8 cellular contexts compared by ENCODE assay signal in genomic region chr12:4539167-4539870, GRCh38. TPM values are rescaled to one million over a fixed set of nuclear protein-coding genes. Genes with fewer than 3 reads are reported as not detected.
DNase-seq lines count a peak whose midpoint lies in the region; ATAC-seq and TF ChIP-seq lines count a peak whose summit lies in the region.

No MANE protein-coding gene starts in this region.

- H4K91ac ChIP-seq in IMR-90 (ENCODE audit: insufficient read depth, low read depth, low read length): 0 out of 2 replicates have a peak overlapping the region, but pooled peaks have one; percentile 14

- intact Hi-C loops in IMR-90 (cut with micrococcal nuclease): loop anchor here (5.0 kb wide), 3 partner anchors 108 to 218 kb away; partner anchors contain the start of genes AKAP3, NDUFA9 and TIGAR
- intact Hi-C loops in MCF 10A (cut with micrococcal nuclease): no loop called here

- H2BK120ac ChIP-seq in IMR-90 (ENCODE audit: low read depth, low read length): no peak overlapping the region

- TF ChIP-seq RAD21 in IMR-90 (IDR thresholded peaks at IDR 0.05; ENCODE audit: low read length): no peak

- H3K4ac ChIP-seq in IMR-90 (ENCODE audit: low read depth, low read length): peak overlapping the region; percentile 85

- H3K79me1 ChIP-seq in IMR-90 (ENCODE audit: low read depth in 1 of 2, low read length in 2 of 2): peaks cover 13 to 29% of the 10 kb centered on the region in 2 experiments

- peak overlapping the region; percentile 99 for H3K27ac Mint-ChIP-seq in MCF 10A (ENCODE audit: low read depth, unreplicated experiment)

- peak overlapping the region; percentile 100 for H3K4me3 Mint-ChIP-seq in MCF 10A (ENCODE audit: unreplicated experiment)

- no peak for TF ChIP-seq POLR2A in IMR-90 (IDR thresholded peaks at IDR 0.05; ENCODE audit: low read depth, low read length)

- H3K4me1 ChIP-seq in IMR-90 (ENCODE audit: control insufficient read depth, insufficient read depth, low read length) (no peaks in the 10 kb centered on the region), mucosa of stomach (ENCODE audit: control insufficient read depth, insufficient read depth, low read length) (no peaks in the 10 kb centered on the region)

- no peaks in the 10 kb centered on the region for H3K9me3 ChIP-seq in AG04450 (ENCODE audit: control insufficient read depth, insufficient read depth, low read length)
- H3K9me3 ChIP-seq in IMR-90 (ENCODE audit: control insufficient read depth, insufficient read depth, low read length): no peaks in the 10 kb centered on the region
- no peaks in the 10 kb centered on the region for H3K9me3 ChIP-seq in mucosa of stomach (ENCODE audit: control insufficient read depth, low read length)

- H3K18ac ChIP-seq in IMR-90 (ENCODE audit: low read depth, low read length): no peak overlapping the region

- peak overlapping the region; percentile 13 to 79; a peak in 3 of 4 replicates for H4K8ac ChIP-seq in IMR-90 (ENCODE audit: low read depth in 2 of 2, low read length in 2 of 2)

- no peak overlapping the region for H3K14ac ChIP-seq in IMR-90 (replicated peaks; ENCODE audit: low read depth, low read length)

- no peak overlapping the region for H2AK5ac ChIP-seq in IMR-90 (ENCODE audit: low read depth, low read length)

- DNase-seq in AG04450 (ENCODE audit: low read depth, low spot score) (no peak), IMR-90 (no peak), MCF 10A (ENCODE audit: unreplicated experiment) (peak; percentile 1), cerebellum (ENCODE audit: low spot score) (no peak), CD1c-positive myeloid dendritic cell (ENCODE audit: extremely low spot score) (no peak)
- DNase-seq in stimulated activated naive CD4-positive, alpha-beta T cell (lab: John Stamatoyannopoulos, UW): no peak

- no peaks in the 10 kb centered on the region for H4K20me1 ChIP-seq in IMR-90 (ENCODE audit: insufficient read depth, low read length)

- no peaks in the 10 kb centered on the region for H3K27me3 ChIP-seq in AG04450 (ENCODE audit: control insufficient read depth, insufficient read depth, low read length)
- no peaks in the 10 kb centered on the region for H3K27me3 ChIP-seq in IMR-90 (ENCODE audit: control insufficient read depth, insufficient read depth, low read length)
- no peaks in the 10 kb centered on the region for H3K27me3 ChIP-seq in mucosa of stomach (ENCODE audit: control insufficient read depth, insufficient read depth, low read length)

- POLR2A ChIA-PET in AG04450 (lab: Yijun Ruan, JAX): no interaction called here
- POLR2A ChIA-PET in IMR-90 (lab: Charles Lee; ENCODE audit: unreplicated experiment): no interaction called here
- POLR2A ChIA-PET in MCF 10A (lab: Yijun Ruan, JAX): interaction anchor here (0.6 to 2.0 kb wide), 3 partner anchors 54 to 1319 kb away, joined by 3 to 11 read pairs (median 3); partner anchors contain the start of genes AKAP3 and NDUFA9

- no peak overlapping the region for H2BK20ac ChIP-seq in IMR-90 (ENCODE audit: low read depth, low read length)

- H3K23ac ChIP-seq in IMR-90 (ENCODE audit: low read depth, low read length): peak overlapping the region; percentile 66; the same call in 1 of the 2 replicates

- no peaks in the 10 kb centered on the region for H3K9me3 Mint-ChIP-seq in MCF 10A (ENCODE audit: unreplicated experiment)

- ATAC-seq in IMR-90 (ENCODE audit: low read depth): no peak
- no peak for ATAC-seq in HG03039 (IDR thresholded peaks at IDR 0.05; ENCODE audit: unreplicated experiment)

- no peak overlapping the region for H2BK5ac ChIP-seq in IMR-90 (ENCODE audit: low read depth, low read length, poor library complexity, severe bottlenecking)

- peak overlapping the region; percentile 95 for H3K4me3 ChIP-seq in AG04450 (ENCODE audit: low read depth, low read length)
- H3K4me3 ChIP-seq in IMR-90 (ENCODE audit: insufficient read depth, low read depth, low read length): peak overlapping the region; percentile 97
- peak overlapping the region; percentile 33 for H3K4me3 ChIP-seq in mucosa of stomach (ENCODE audit: low read length)

- H3K9me1 ChIP-seq in IMR-90 (ENCODE audit: insufficient read depth, low read length): no peaks in the 10 kb centered on the region

- H2AFZ ChIP-seq in IMR-90 (replicated peaks; ENCODE audit: low read length, poor library complexity): peak overlapping the region; percentile 99

- dilution Hi-C loops in IMR-90 (cut with HindIII; ENCODE audit: low sequenced_read_pairs, unreplicated experiment): no loop called here

- no peaks in the 10 kb centered on the region; the same call in 1 of the 2 replicates for H3K36me3 ChIP-seq in IMR-90 (ENCODE audit: control insufficient read depth, insufficient read depth, low read length)
- H3K36me3 ChIP-seq in mucosa of stomach (ENCODE audit: control insufficient read depth, insufficient read depth, low read length): no peaks in the 10 kb centered on the region

- H3K56ac ChIP-seq in IMR-90 (ENCODE audit: extremely low read depth, insufficient read depth, low read length): peak overlapping the region; percentile 81

- no peak overlapping the region for H4K5ac ChIP-seq in IMR-90 (ENCODE audit: low read depth, low read length)

- H3K4me1 Mint-ChIP-seq in MCF 10A (ENCODE audit: insufficient read depth, unreplicated experiment): peaks cover 23% of the 10 kb centered on the region

- H2AK9ac ChIP-seq in IMR-90 (replicated peaks; ENCODE audit: low read depth, low read length, poor library complexity): no peak overlapping the region

- in situ Hi-C loops in IMR-90 (cut with MboI; ENCODE audit: low sequenced_read_pairs): no loop called here

- no CpG with 5 or more reads among the region's 16 CpGs for WGBS in IMR-90 (ENCODE audit: extremely low coverage in 2 of 2, insufficient read length in 1 of 2), 2 experiments

- peak overlapping the region; percentile 62 for H3K9ac ChIP-seq in IMR-90 (ENCODE audit: low read depth, low read length)
- H3K9ac ChIP-seq in mucosa of stomach (ENCODE audit: low read length): peak overlapping the region; percentile 89

- BruUV-seq in IMR-90 (replicated peaks; lab: Mats Ljungman, UMichigan): no TSS peak
- BruUV-seq in MCF 10A (replicated peaks; lab: Mats Ljungman, UMichigan): TSS peak; percentile 76

- no peaks in the 10 kb centered on the region for H3K36me3 Mint-ChIP-seq in MCF 10A (ENCODE audit: insufficient read depth, unreplicated experiment)

- no peak overlapping the region for H3K27ac ChIP-seq in AG04450 (ENCODE audit: low read depth, low read length)
- H3K27ac ChIP-seq in IMR-90 (ENCODE audit: insufficient read depth, low read length): peak overlapping the region; percentile 24; the same call in 1 of the 2 replicates

- TF ChIP-seq CTCF in AG04450 (IDR thresholded peaks at IDR 0.05; ENCODE audit: low read depth, low read length): no peak
- TF ChIP-seq CTCF in IMR-90 (conservative IDR thresholded peaks at IDR 0.05; ENCODE audit: low read depth, low read length): no peak
- no peak for TF ChIP-seq CTCF in MCF 10A (IDR thresholded peaks at IDR 0.05; ENCODE audit: unreplicated experiment)

- H3K27me3 Mint-ChIP-seq in MCF 10A (ENCODE audit: insufficient read depth, unreplicated experiment): no peaks in the 10 kb centered on the region

- no peak overlapping the region for H2BK15ac ChIP-seq in IMR-90 (ENCODE audit: low read depth, low read length)

- CTCF ChIA-PET in AG04450 (lab: Charles Lee): no interaction called here
- CTCF ChIA-PET in IMR-90 (lab: Yijun Ruan, JAX): no interaction called here
- CTCF ChIA-PET in MCF 10A (lab: Yijun Ruan, JAX): interaction anchor here (0.7 kb wide), 1 partner anchor 149 kb away, joined by 4 read pairs; no protein-coding TSS in a partner anchor

- peak overlapping the region; percentile 75 for H3K4me2 ChIP-seq in IMR-90 (ENCODE audit: low read depth, low read length)

TF ChIP-seq in IMR-90, 13 proteins besides CTCF, POLR2A, EP300 and RAD21 (continues in another document):
- TF ChIP-seq BHLHE40 (IDR thresholded peaks at IDR 0.05; ENCODE audit: low read depth, low read length): no peak
- no peak for TF ChIP-seq SMC3 (IDR thresholded peaks at IDR 0.05; ENCODE audit: low read depth, low read length)
- TF ChIP-seq ELK1 (IDR thresholded peaks at IDR 0.05; ENCODE audit: borderline replicate concordance, low read depth, low read length): no peak
- TF ChIP-seq, protein P1, sequence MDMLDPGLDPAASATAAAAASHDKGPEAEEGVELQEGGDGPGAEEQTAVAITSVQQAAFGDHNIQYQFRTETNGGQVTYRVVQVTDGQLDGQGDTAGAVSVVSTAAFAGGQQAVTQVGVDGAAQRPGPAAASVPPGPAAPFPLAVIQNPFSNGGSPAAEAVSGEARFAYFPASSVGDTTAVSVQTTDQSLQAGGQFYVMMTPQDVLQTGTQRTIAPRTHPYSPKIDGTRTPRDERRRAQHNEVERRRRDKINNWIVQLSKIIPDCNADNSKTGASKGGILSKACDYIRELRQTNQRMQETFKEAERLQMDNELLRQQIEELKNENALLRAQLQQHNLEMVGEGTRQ (IDR thresholded peaks at IDR 0.05; ENCODE audit: low read depth, low read length): no peak
- no peak for TF ChIP-seq MAZ (IDR thresholded peaks at IDR 0.05; ENCODE audit: borderline replicate concordance, low read depth, low read length)
- no peak for TF ChIP-seq CHD1 (IDR thresholded peaks at IDR 0.05; ENCODE audit: low read depth, low read length)
- no peak for TF ChIP-seq MXI1 (IDR thresholded peaks at IDR 0.05; ENCODE audit: borderline replicate concordance, low read depth, low read length)

RNA-seq across cellular contexts. Expression of gene RAD51AP1, which starts 0.6 kb away (rescaled TPM):
- polyA plus RNA-seq in AG04450 (2011; rRNA removed) (4.3 and 8.2 TPM in 2 replicates), IMR-90 (2012; rRNA removed) (9.8 and 10.2 TPM in 2 replicates)
- polyA minus RNA-seq in AG04450 (2011; rRNA and poly(A)+ RNA removed): 0.64 and 4.1 TPM in 2 replicates
- total RNA-seq in IMR-90 (2012; rRNA removed) (6.5 and 15.3 TPM in 2 replicates), MCF 10A (2022) (7.1 and 10.8 TPM in 2 replicates), cerebellum (13.4 TPM)
- 0.47 and 0.48 TPM in 2 replicates for polyA plus RNA-seq in IMR-90 (2012; cell fraction: cytosol; rRNA removed)
- polyA plus RNA-seq in IMR-90 (2012; cell fraction: nucleus; rRNA removed; ENCODE audit: low replicate concordance): 0.81 and 5.3 TPM in 2 replicates

RNA-seq across cellular contexts. Expression of gene DYRK4, which starts 22.7 kb away (rescaled TPM):
- polyA plus RNA-seq in AG04450 (2011; rRNA removed) (71.9 and 79.2 TPM in 2 replicates), IMR-90 (2012; rRNA removed) (63.1 and 71.6 TPM in 2 replicates)
- 38.5 and 41.2 TPM in 2 replicates for polyA minus RNA-seq in AG04450 (2011; rRNA and poly(A)+ RNA removed)
- total RNA-seq in IMR-90 (2012; rRNA removed) (40.5 and 44.6 TPM in 2 replicates), MCF 10A (2022) (77.9 and 87.1 TPM in 2 replicates), cerebellum (12.2 TPM)
- polyA plus RNA-seq in IMR-90 (2012; cell fraction: cytosol; rRNA removed): 24.1 and 29.6 TPM in 2 replicates
- polyA plus RNA-seq in IMR-90 (2012; cell fraction: nucleus; rRNA removed; ENCODE audit: low replicate concordance): 23.1 and 67.9 TPM in 2 replicates

Comparison
In these comparisons a context has a peak if more than half of its experiments do, and no peak if none do; other contexts are left out.
1. H3K4me3 ChIP-seq: peak in every context shown above with its lines; median percentile 97 in IMR-90; 95 in AG04450; 33 in mucosa of stomach.